8 cellular contexts compared by ENCODE assay signal in the genomic region with DNA sequence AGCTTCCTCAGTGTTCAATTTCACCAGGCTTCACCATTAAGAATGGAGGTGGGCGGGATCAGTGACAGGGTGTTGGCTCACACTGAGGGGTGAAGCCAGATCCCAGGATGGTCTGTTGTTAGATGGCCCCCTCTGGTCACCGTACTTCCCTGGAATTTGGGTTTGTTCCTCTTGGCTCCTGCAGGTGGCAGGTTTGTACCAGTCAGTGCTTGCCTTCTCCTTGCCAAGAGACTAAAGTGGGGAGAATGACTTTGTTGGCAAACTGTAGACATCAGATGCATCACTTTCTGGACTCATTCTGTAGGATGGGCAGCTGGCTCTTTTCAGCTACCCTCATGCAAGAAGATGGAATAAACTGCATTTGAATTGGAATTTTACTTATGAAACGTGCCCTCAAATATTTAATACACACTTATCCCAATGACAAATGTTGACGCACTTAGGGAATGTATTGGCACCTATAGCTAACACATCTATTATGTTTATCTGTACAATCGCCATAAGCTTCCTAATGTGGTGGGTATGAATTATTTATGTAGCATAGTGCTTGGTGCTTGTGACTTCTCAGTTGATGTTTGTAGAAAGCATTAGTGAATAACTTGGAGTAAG. TPM values are rescaled to one million over a fixed set of nuclear protein-coding genes. Genes with fewer than 3 reads are reported as not detected.
DNase-seq lines count a peak whose midpoint lies in the region; ATAC-seq and TF ChIP-seq lines count a peak whose summit lies in the region.

No MANE protein-coding gene starts in this region.

- ATAC-seq in PC-3 (peak; percentile 75), mucosa of descending colon (peak; percentile 59), GM19328 (IDR thresholded peaks at IDR 0.05; ENCODE audit: unreplicated experiment) (no peak)

- H3K27me3 ChIP-seq in PC-3 (ENCODE audit: low read length): no peaks in the 10 kb centered on the region

- TF ChIP-seq CTCF in PC-3 (conservative IDR thresholded peaks at IDR 0.05; ENCODE audit: low read depth, low read length) (peak; percentile 79), mucosa of descending colon (IDR thresholded peaks at IDR 0.05) (no peak)

- H3K36me3 ChIP-seq in PC-3 (ENCODE audit: low read depth, low read length) (no peaks in the 10 kb centered on the region), mucosa of descending colon (ENCODE audit: low read depth) (no peaks in the 10 kb centered on the region)

- DNase-seq in COR-L47 (lab: John Stamatoyannopoulos, UW) (peak; percentile 53), H4 (ENCODE audit: low spot score) (peak; percentile 66), PC-3 (peak; percentile 66), mucosa of descending colon (peak in 1 of 3 donors; percentile 8), activated gamma-delta T cell (lab: John Stamatoyannopoulos, UW) (no peak), middle frontal gyrus (ENCODE audit: extremely low spot score, low spot score) (no peak)
- peak; percentile 10 for DNase-seq in effector CD4-positive, alpha-beta T cell

- intact Hi-C loops in PC-3 (cut with micrococcal nuclease) (loop anchor here (5.0 kb wide), 1 partner anchor 57 kb away; no protein-coding TSS in a partner anchor), mucosa of descending colon (cut with DNase I, micrococcal nuclease) (no loop called here)

- H2AFZ ChIP-seq in PC-3 (ENCODE audit: low read length): peak overlapping the region; percentile 71; the same call in 1 of the 2 replicates

- H3K4me1 ChIP-seq in PC-3 (ENCODE audit: insufficient read depth, low read length): peaks cover under 1% of the 10 kb centered on the region; the same call in 1 of the 2 replicates
- H3K4me1 ChIP-seq in mucosa of descending colon (ENCODE audit: low read depth): no peaks in the 10 kb centered on the region

- no peaks in the 10 kb centered on the region for H4K20me1 ChIP-seq in PC-3 (ENCODE audit: low read length)

- H3K9me3 ChIP-seq in PC-3 (ENCODE audit: low read length): no peaks in the 10 kb centered on the region
- H3K9me3 ChIP-seq in mucosa of descending colon: no peaks in the 10 kb centered on the region

- BruUV-seq in PC-3 (replicated peaks; lab: Mats Ljungman, UMichigan): no TSS peak

- H3K9me2 ChIP-seq in PC-3 (replicated peaks; ENCODE audit: low read length): no peaks in the 10 kb centered on the region

- H3K4me2 ChIP-seq in PC-3 (ENCODE audit: low read length): peak overlapping the region; percentile 67

- H3K79me2 ChIP-seq in PC-3 (ENCODE audit: low read length): no peaks in the 10 kb centered on the region

- CTCF ChIA-PET in PC-3 (lab: Charles Lee): interaction anchor here (0.5 to 1.2 kb wide), 2 partner anchors 574 to 638 kb away, joined by 4 read pairs; no protein-coding TSS in a partner anchor

- POLR2A ChIA-PET in PC-3 (lab: Charles Lee; ENCODE audit: unreplicated experiment): no interaction called here

- H3K27ac ChIP-seq in PC-3 (ENCODE audit: low read length): no peak overlapping the region

- H3F3A ChIP-seq in PC-3 (ENCODE audit: low read length, unreplicated experiment): no peaks in the 10 kb centered on the region

- H3K9ac ChIP-seq in PC-3 (ENCODE audit: low read length): no peak overlapping the region

- 0 out of 2 replicates have a peak overlapping the region, but pooled peaks have one; percentile 29 for H3K4me3 ChIP-seq in PC-3 (ENCODE audit: low read length)
- H3K4me3 ChIP-seq in mucosa of descending colon: no peak overlapping the region

RNA-seq across cellular contexts. Expression of gene ANKRD55, which starts 31.4 kb away (rescaled TPM):
- total RNA-seq in H4 (2014; rRNA removed; shearing (Covaris generic)): 0.45 and 1.2 TPM in 2 replicates
- not detected in 2 replicates for total RNA-seq in PC-3 (2014; rRNA removed)
- under 1 TPM in 1 of 3 donors, not detected in 2; 0.31 TPM for total RNA-seq in mucosa of descending colon

Comparison
In these comparisons a context has a peak if more than half of its experiments do, and no peak if none do; other contexts are left out.
1. DNase-seq: peak in COR-L47 (single experiment), H4 (single experiment), PC-3 (single experiment) and effector CD4-positive, alpha-beta T cell (single experiment); none in activated gamma-delta T cell (single experiment) and middle frontal gyrus (single experiment).